19 cellular contexts compared by ENCODE assay signal in the genomic region with DNA sequence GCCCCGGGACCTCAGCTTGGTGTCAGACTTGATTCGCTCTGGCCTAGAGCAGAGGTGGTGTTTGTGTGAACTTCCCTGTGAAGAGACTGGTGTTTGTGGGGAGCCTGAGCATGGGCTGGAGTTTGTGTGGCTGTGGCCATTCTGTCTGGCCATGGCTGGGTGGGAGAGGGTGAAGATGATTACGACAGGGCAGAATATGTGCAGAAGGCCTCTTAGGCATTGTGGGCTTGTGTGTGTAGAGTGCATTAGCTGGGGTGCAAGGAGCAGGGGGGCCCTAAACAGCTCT. TPM values are rescaled to one million over a fixed set of nuclear protein-coding genes. Genes with fewer than 3 reads are reported as not detected.
DNase-seq lines count a peak whose midpoint lies in the region; ATAC-seq, FAIRE-seq and TF ChIP-seq lines count a peak whose summit lies in the region.
"Had no signal": no experiment of that assay in that cellular context is flagged by ENCODE, and none has a peak within 500 bp of the region (broad histone marks: within the 10 kb centered on the region; RNA-seq: fewer than 3 reads in every experiment).

No MANE protein-coding gene starts in this region.

- no peaks in the 10 kb centered on the region; the same call in 1 of the 2 replicates for H4K20me1 ChIP-seq in DND-41 (ENCODE audit: insufficient read depth, low read length)

- H3K9me3 ChIP-seq in DND-41 (ENCODE audit: insufficient read depth, low read length, severe bottlenecking) (no peaks in the 10 kb centered on the region), mesodermal cell (ENCODE audit: control insufficient read depth, low read length) (no peaks in the 10 kb centered on the region)

- H3K27me3 Mint-ChIP-seq in brain = peaks cover 4% of the 10 kb centered on the region

- ATAC-seq in DND-41 (ENCODE audit: insufficient read depth, low read depth) (0 out of 3 replicates have a peak, but pooled peaks have one; percentile 13), GM19023 (IDR thresholded peaks at IDR 0.05; ENCODE audit: unreplicated experiment) (no peak)

- H2AFZ ChIP-seq in DND-41 (ENCODE audit: low read depth, low read length) = no peak overlapping the region

- WGBS in mesodermal cell (ENCODE audit: insufficient coverage in 2 of 2), 2 experiments = 72 to 90% methylated on average over 3 of the region's 3 CpGs

- H3K4me1 ChIP-seq in DND-41 (ENCODE audit: insufficient read depth, low read length) = no peaks in the 10 kb centered on the region
- peaks cover 18% of the 10 kb centered on the region for H3K4me1 ChIP-seq in mesodermal cell (ENCODE audit: control insufficient read depth, insufficient read depth, low read length, poor library complexity, severe bottlenecking)

- H3K27ac ChIP-seq in DND-41 (ENCODE audit: low read length) (no peak overlapping the region), mesodermal cell (ENCODE audit: low read depth, low read length, severe bottlenecking) (peak overlapping the region; percentile 81)
- H3K27ac ChIP-seq: C4-2B, KMS-11 had no signal

- H3K36me3 ChIP-seq in DND-41 (ENCODE audit: insufficient read depth, low read length) (no peaks in the 10 kb centered on the region), mesodermal cell (ENCODE audit: control insufficient read depth, insufficient read depth, low read length) (peaks cover 17% of the 10 kb centered on the region)

- no peak overlapping the region for H3K9ac ChIP-seq in DND-41 (ENCODE audit: low read depth, low read length)
- H3K9ac ChIP-seq: KMS-11 had no signal

- no peaks in the 10 kb centered on the region for H3K27me3 ChIP-seq in DND-41 (ENCODE audit: insufficient read depth, low read length, poor library complexity)

- no peak overlapping the region for H3K4me3 ChIP-seq in DND-41 (ENCODE audit: low read depth in 1 of 2, low read length in 2 of 2)
- H3K4me3 ChIP-seq in mesodermal cell (ENCODE audit: extremely low read depth, insufficient read depth, low read length, poor library complexity, severe bottlenecking) = no peak overlapping the region

- H3K36me3 Mint-ChIP-seq in brain = peaks cover 48% of the 10 kb centered on the region

- H3K4me3 Mint-ChIP-seq in brain = no peak overlapping the region

- H3K4me1 Mint-ChIP-seq in brain = peaks cover 5% of the 10 kb centered on the region

- no peak overlapping the region for H3K4me2 ChIP-seq in DND-41 (ENCODE audit: insufficient read depth, low read length)
- H3K4me2 ChIP-seq: KMS-11 had no signal

- H3K9me3 Mint-ChIP-seq in brain = no peaks in the 10 kb centered on the region

- peak overlapping the region in 3 of 5 experiments; percentile 58 to 72 (median 64) for H3K27ac Mint-ChIP-seq in brain

- no peaks in the 10 kb centered on the region for H3K79me2 ChIP-seq in DND-41 (ENCODE audit: insufficient read depth, low read length)

- DNase-seq in DND-41 (no peak), HTR-8/SVneo (ENCODE audit: insufficient read length, low spot score) (no peak), GM19239 (ENCODE audit: insufficient read length, low spot score) (no peak), foreskin melanocyte (no peak), frontal cortex (ENCODE audit: low spot score in 2 of 2) (no peak)
- DNase-seq: DMS 273 treated with DMSO at 0.1 percent for 48 hours, EL, NCI-H1048, NCI-H146, NCI-H2081 treated with DMSO at 0.1 percent for 48 hours, NCI-H226, NCI-H524 treated with DMSO at 0.1 percent for 48 hours, Right ventricle myocardium superior had no signal

- no peak for TF ChIP-seq CTCF in DND-41 (IDR thresholded peaks at IDR 0.05; ENCODE audit: borderline replicate concordance, extremely low read depth, low read length, poor library complexity, severe bottlenecking)
- TF ChIP-seq CTCF in brain (conservative IDR thresholded peaks at IDR 0.05) = no peak

- FAIRE-seq in HTR-8/SVneo (lab: Jason Lieb, UNC) = peak; percentile 16
- no peak for FAIRE-seq in GM19239 (lab: Jason Lieb, UNC)
- FAIRE-seq in frontal cortex (lab: Jason Lieb, UNC) = no peak
- FAIRE-seq: RCC 7860 had no signal

RNA-seq across cellular contexts. Expression of gene OBSL1, which starts 10.5 kb away (rescaled TPM):
- polyA plus RNA-seq in brain (ENCODE audit: insufficient read depth, low read depth, low replicate concordance) = 91.4 TPM
- 75.2 TPM for polyA plus RNA-seq in mesodermal cell (2013, experiment 1 of 2)
- polyA plus RNA-seq in mesodermal cell (2013, experiment 2 of 2) = 64.3 TPM
- total RNA-seq in frontal cortex = 40.4 TPM

RNA-seq across cellular contexts. Expression of gene INHA, which starts 11.3 kb away (rescaled TPM):
- 0.37 TPM for polyA plus RNA-seq in brain (ENCODE audit: insufficient read depth, low read depth, low replicate concordance)
- polyA plus RNA-seq in mesodermal cell (2013, experiment 1 of 2) = 0.33 TPM
- 0.51 TPM for polyA plus RNA-seq in mesodermal cell (2013, experiment 2 of 2)
- total RNA-seq in frontal cortex = 0.41 TPM

RNA-seq across cellular contexts. Expression of gene TMEM198, which starts 17.0 kb away (rescaled TPM):
- 23.1 TPM for polyA plus RNA-seq in brain (ENCODE audit: insufficient read depth, low read depth, low replicate concordance)
- 4.3 TPM for polyA plus RNA-seq in mesodermal cell (2013, experiment 1 of 2)
- polyA plus RNA-seq in mesodermal cell (2013, experiment 2 of 2) = 3.3 TPM
- 14.7 TPM for total RNA-seq in frontal cortex

RNA-seq across cellular contexts. Expression of gene CHPF, which starts 17.2 kb away (rescaled TPM):
- polyA plus RNA-seq in brain (ENCODE audit: insufficient read depth, low read depth, low replicate concordance) = 41.6 TPM
- 79.3 TPM for polyA plus RNA-seq in mesodermal cell (2013, experiment 1 of 2)
- polyA plus RNA-seq in mesodermal cell (2013, experiment 2 of 2) = 60.9 TPM
- total RNA-seq in frontal cortex = 24.1 TPM

RNA-seq across cellular contexts. Expression of gene STK11IP, which starts 36.8 kb away (rescaled TPM):
- 14.9 TPM for polyA plus RNA-seq in brain (ENCODE audit: insufficient read depth, low read depth, low replicate concordance)
- polyA plus RNA-seq in mesodermal cell (2013, experiment 1 of 2) = 17.4 TPM
- polyA plus RNA-seq in mesodermal cell (2013, experiment 2 of 2) = 14.3 TPM
- 13.0 TPM for total RNA-seq in frontal cortex
